Comparison of ENCODE assay signal across 1 cellular context in the genomic region with DNA sequence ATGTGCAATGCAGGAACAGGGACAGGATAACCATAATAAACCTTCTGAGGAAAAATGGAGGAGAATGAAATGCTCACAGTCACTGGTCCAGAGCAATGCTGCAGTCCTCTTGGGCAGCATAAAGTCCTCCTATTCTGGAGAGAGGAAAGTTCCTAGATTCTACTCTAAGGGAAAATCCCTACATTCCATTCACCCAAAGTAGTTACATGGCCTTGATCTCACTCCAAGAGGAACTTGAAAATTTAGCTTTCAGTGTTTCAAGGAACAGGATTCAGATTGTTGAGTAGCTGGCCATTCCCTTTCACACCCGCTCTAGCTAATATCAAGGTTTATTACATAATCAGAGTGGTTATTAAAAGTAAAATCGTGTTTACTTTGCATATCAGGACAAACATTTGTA.
TF ChIP-seq lines count a peak whose summit lies in the region.

No MANE protein-coding gene starts in this region.

TF ChIP-seq in IMR-90, 13 proteins besides CTCF, POLR2A, EP300 and RAD21 (continued from another document):
- TF ChIP-seq MAZ (IDR thresholded peaks at IDR 0.05; ENCODE audit: borderline replicate concordance, low read depth, low read length), result no peak
- no peak for TF ChIP-seq NFE2L2 (IDR thresholded peaks at IDR 0.05; ENCODE audit: low read depth, low read length)
